ENCODE assay signal across 1 cellular context in the genomic region with DNA sequence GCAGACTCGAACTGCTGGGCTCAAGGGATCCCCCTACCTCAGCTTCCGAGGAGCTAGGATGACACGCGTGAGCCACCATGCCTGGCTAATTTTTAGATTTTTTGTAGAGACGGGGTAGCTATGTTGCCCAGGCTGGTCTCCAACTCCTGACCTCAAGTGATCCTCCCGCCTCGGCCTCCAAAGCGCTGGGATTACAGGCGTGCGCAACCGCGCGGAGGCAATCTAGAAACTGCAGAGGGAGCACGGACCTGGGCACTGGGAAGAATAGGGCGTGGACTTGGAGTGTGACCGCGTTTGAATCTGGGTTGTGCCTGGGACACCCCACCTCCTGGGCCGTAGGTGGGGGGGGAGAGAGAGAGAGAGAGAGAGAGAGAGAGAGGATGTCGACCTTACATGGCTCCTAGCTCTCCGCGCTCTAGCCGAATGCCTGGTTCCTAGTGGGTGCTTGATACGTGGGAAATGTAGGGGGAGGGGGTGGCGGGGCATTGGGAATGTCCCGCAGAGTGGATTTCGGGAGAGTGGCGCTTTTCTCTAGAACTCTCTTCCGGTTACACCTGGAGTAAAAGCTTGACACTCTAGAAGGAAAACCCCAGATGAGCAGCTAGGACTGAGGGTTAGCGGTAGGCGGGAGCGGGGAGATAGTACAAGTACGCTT.
TF ChIP-seq lines count a peak whose summit lies in the region.

No MANE protein-coding gene starts in this region.

TF ChIP-seq in HCT116, 20 proteins besides CTCF, POLR2A, EP300 and RAD21 (continued from another document):
- TF ChIP-seq, protein P1, sequence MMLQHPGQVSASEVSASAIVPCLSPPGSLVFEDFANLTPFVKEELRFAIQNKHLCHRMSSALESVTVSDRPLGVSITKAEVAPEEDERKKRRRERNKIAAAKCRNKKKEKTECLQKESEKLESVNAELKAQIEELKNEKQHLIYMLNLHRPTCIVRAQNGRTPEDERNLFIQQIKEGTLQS (IDR thresholded peaks at IDR 0.05): no peak
- no peak for TF ChIP-seq SRF (IDR thresholded peaks at IDR 0.05; ENCODE audit: low read depth)
- no peak for TF ChIP-seq EGR1 (IDR thresholded peaks at IDR 0.05; ENCODE audit: low read depth)
- TF ChIP-seq SP1 (IDR thresholded peaks at IDR 0.05; ENCODE audit: low read depth): no peak
